ENCODE assay signal across 24 cellular contexts in genomic region chr20:43855803-43856202, GRCh38.
"Had no signal": no experiment of that assay in that cellular context is flagged by ENCODE, and none has a peak within 500 bp of the region (broad histone marks: within the 10 kb centered on the region; RNA-seq: fewer than 3 reads in every experiment).

No MANE protein-coding gene starts in this region.

- DNase-seq: activated CD4-positive, alpha-beta memory T cell treated with anti-CD3 and anti-CD28 coated beads for 36 hours; activated CD4-positive, alpha-beta T cell treated with anti-CD3 and anti-CD28 coated beads for 36 hours; activated CD4-positive, alpha-beta T cell treated with anti-CD3 and anti-CD28 coated beads, Interleukin-2, amount 10 ng/mL, durations not matched to agents 24 days and 14 days; activated CD4-positive, CD25-positive, alpha-beta regulatory T cell; activated CD4-positive, CD25-positive, alpha-beta regulatory T cell treated with anti-CD3 and anti-CD28 coated beads, Interleukin-2, amount 50 U/mL, for 72 hours; activated CD8-positive, alpha-beta memory T cell treated with anti-CD3 and anti-CD28 coated beads, Interleukin-2, amount 10 ng/mL, durations not matched to agents 7 days and 5 days; activated CD8-positive, alpha-beta memory T cell treated with anti-CD3 and anti-CD28 coated beads, Interleukin-2, amount 50 U/mL, for 4 hours; activated CD8-positive, alpha-beta T cell treated with anti-CD3 and anti-CD28 coated beads, Interleukin-2, amount 10 ng/mL, durations not matched to agents 7 days and 5 days; activated gamma-delta T cell; activated naive CD4-positive, alpha-beta T cell; activated naive CD4-positive, alpha-beta T cell treated with anti-CD3 and anti-CD28 coated beads, Interleukin-2, amount 10 ng/mL, durations not matched to agents 7 days and 5 days; activated naive CD8-positive, alpha-beta T cell treated with anti-CD3 and anti-CD28 coated beads, Interleukin-2, amount 10 ng/mL, durations not matched to agents 7 days and 5 days; activated T-cell treated with anti-CD3 and anti-CD28 coated beads, Interleukin-2, amount 50 U/mL, for 1 hour; activated T-cell treated with anti-CD3 and anti-CD28 coated beads, Interleukin-2, amount 50 U/mL, for 72 hours; central memory CD4-positive, alpha-beta T cell; cerebellar nuclear complex; dorsolateral prefrontal cortex; effector memory CD4-positive, alpha-beta T cell; endodermal cell; foreskin fibroblast; head of caudate nucleus; T-helper 1 cell; T-helper 17 cell; T1000 had no signal
